ENCODE assay signal across 8 cellular contexts in the genomic region with DNA sequence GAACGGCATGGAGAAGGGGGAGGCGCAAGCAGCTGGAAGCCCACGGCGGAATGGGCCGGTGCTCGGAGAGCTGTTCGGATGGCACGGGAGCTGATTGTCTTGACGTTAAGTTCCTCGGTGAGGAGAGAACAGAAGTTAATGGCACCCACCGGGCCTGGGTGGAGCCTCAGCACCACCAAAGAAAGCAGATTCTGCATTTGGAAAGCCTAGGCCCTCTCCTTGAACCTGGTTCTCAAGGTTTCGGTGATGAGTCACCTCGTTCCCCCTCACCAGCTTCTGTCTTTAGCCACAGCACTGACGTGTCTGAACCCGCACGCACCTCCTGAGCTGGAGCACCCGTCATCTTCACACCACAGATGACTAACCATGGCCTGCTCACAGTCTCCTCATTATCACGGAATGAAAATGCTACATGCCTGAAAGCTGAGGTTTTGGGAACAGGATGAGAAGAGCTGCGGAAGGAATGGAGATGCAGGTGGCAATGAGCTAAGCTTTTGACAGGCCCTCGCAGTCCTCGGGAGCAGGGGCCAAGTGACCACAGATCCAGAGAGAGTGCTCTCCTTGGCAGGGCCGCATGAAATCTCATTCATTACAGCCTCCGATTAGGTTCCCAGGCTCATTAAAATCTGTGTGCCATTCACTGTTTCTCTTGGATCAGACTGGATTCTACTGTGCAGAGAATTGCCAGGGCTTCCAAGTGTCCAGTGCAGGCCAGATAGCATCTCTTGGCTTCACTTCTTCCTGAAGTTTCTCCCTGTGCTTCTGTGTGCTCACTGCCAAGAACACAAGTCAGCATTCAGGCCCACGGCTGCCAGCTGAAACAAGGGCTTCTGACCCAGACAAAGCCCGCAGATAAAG.
A peak's percentile ranks its signal among the peaks of the same experiment; 100 is the strongest.
DNase-seq lines count a peak whose midpoint lies in the region; ATAC-seq, FAIRE-seq and TF ChIP-seq lines count a peak whose summit lies in the region.

No MANE protein-coding gene starts in this region.

- no peaks in the 10 kb centered on the region for H3K4me1 ChIP-seq in small intestine (ENCODE audit: control insufficient read depth in 2 of 2, insufficient read depth in 1 of 2, low read depth in 1 of 2, low read length in 1 of 2)

- H3K36me3 ChIP-seq in GM06990 (ENCODE audit: control insufficient read depth, insufficient read depth, low read length) (no peaks in the 10 kb centered on the region), small intestine (ENCODE audit: control insufficient read depth in 2 of 2, insufficient read depth in 2 of 2, low read length in 2 of 2) (no peaks in the 10 kb centered on the region), WERI-Rb-1 (no peaks in the 10 kb centered on the region)

- 77 to 89% (median 82%) methylated on average over 25 of the region's 25 CpGs for WGBS in small intestine, 3 donors

- H3K4me3 ChIP-seq in GM06990 (replicated peaks; ENCODE audit: low read depth, low read length) = peak overlapping the region; percentile 46
- H3K4me3 ChIP-seq in small intestine (ENCODE audit: low read depth in 1 of 2, low read length in 2 of 2) = no peak overlapping the region
- no peak overlapping the region for H3K4me3 ChIP-seq in WERI-Rb-1 (ENCODE audit: low read depth, low read length)

- H3K27ac ChIP-seq in small intestine (ENCODE audit: low read depth in 1 of 2, low read length in 1 of 2) (no peak overlapping the region), WERI-Rb-1 (no peak overlapping the region)

- H3K27me3 ChIP-seq in GM06990 (replicated peaks; ENCODE audit: control insufficient read depth, insufficient read depth, low read length) = no peaks in the 10 kb centered on the region
- no peaks in the 10 kb centered on the region for H3K27me3 ChIP-seq in small intestine (ENCODE audit: control insufficient read depth in 2 of 2, insufficient read depth in 2 of 2, low read length in 2 of 2)
- H3K27me3 ChIP-seq in WERI-Rb-1 (ENCODE audit: insufficient read depth, low read depth, severe bottlenecking) = no peaks in the 10 kb centered on the region

- ATAC-seq in HG02852 (IDR thresholded peaks at IDR 0.05; ENCODE audit: unreplicated experiment) = peak; percentile 96
- no peak for ATAC-seq in GM21381 (IDR thresholded peaks at IDR 0.05; ENCODE audit: unreplicated experiment)
- no peak for ATAC-seq in HG03457 (IDR thresholded peaks at IDR 0.05; ENCODE audit: unreplicated experiment)

- no peak for FAIRE-seq in small intestine (lab: Jason Lieb, UNC)

- H3K9me3 ChIP-seq in small intestine (ENCODE audit: control insufficient read depth, low read depth) (no peaks in the 10 kb centered on the region), WERI-Rb-1 (ENCODE audit: severe bottlenecking) (no peaks in the 10 kb centered on the region)

- TF ChIP-seq CTCF in GM06990 (IDR thresholded peaks at IDR 0.05; ENCODE audit: insufficient read depth, low read length, poor library complexity, severe bottlenecking) (no peak), WERI-Rb-1 (IDR thresholded peaks at IDR 0.05; ENCODE audit: low read depth, low read length) (no peak)

- DNase-seq in GM06990 (ENCODE audit: extremely low read depth, insufficient read length) (peak; percentile 88), fibroblast of the conjunctiva (ENCODE audit: low read depth) (peak; percentile 61), small intestine (peak; percentile 19), WERI-Rb-1 (no peak)
- peak; percentile 6 to 27 for DNase-seq in activated CD4-positive, alpha-beta T cell treated with anti-CD3 and anti-CD28 coated beads, Interleukin-2, amount 50 U/mL, for 24 hours (ENCODE audit: low read depth in 1 of 2, low spot score in 1 of 2)
